Comparison of ENCODE assay signal across 10 cellular contexts in the genomic region with DNA sequence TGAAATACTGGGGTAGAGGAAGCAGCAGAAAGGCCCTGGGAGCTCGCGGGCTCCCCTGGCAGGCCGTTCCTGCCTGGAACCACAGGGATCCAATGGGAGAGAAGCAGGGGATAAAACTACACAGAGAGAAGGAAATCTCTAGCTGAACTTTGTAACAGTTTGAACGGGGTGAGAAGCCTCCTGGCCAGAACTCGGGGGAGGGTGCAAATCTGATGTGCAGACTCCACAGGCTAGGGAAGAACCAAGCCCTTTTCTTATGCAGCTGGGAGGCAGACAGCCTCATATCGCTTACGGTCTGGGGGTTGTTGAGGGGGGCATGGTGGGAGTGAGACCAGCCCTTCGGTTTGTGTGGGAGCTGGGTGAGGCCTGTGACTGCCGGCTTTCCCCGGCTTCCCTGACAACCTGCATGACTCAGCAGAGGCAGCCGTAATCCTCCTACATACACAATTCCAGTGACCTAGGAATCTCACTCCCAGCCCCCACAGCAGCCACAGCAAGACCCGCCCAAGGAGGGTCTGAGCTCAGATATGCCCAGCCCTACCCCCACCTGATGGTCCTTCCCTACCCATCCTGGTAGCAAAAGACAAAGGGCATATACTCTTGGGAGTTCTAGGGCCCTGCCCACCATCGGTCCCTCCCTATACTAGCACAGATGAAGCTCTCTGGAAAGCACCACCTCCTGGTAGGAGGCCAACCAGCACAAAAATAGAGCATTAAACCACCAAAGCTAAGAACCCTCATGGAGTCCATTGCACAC.
DNase-seq lines count a peak whose midpoint lies in the region; ATAC-seq, FAIRE-seq and TF ChIP-seq lines count a peak whose summit lies in the region.
"Had no signal": no experiment of that assay in that cellular context is flagged by ENCODE, and none has a peak within 500 bp of the region (broad histone marks: within the 10 kb centered on the region; RNA-seq: fewer than 3 reads in every experiment).

No MANE protein-coding gene starts in this region.

- peak overlapping the region; percentile 94 for H3K27ac Mint-ChIP-seq in mesothelial cell of epicardium
- no peak overlapping the region for H3K27ac Mint-ChIP-seq in CD4-positive, alpha-beta memory T cell

- no peaks in the 10 kb centered on the region for H3K36me3 Mint-ChIP-seq in mesothelial cell of epicardium
- no peaks in the 10 kb centered on the region for H3K36me3 Mint-ChIP-seq in CD4-positive, alpha-beta memory T cell

- intact Hi-C loops in esophagus muscularis mucosa (cut with DNase I): no loop called here
- intact Hi-C loops in CD4-positive, alpha-beta memory T cell (cut with micrococcal nuclease): no loop called here

- peak overlapping the region; percentile 6 for H3K9ac ChIP-seq in NT2/D1 (ENCODE audit: insufficient read length, low read depth)

- peaks cover 23% of the 10 kb centered on the region for H3K4me1 Mint-ChIP-seq in mesothelial cell of epicardium
- H3K4me1 Mint-ChIP-seq in CD4-positive, alpha-beta memory T cell: no peaks in the 10 kb centered on the region

- CTCF ChIA-PET in CD4-positive, alpha-beta memory T cell (lab: Charles Lee; ENCODE audit: partially characterized antibody): no interaction called here

- TF ChIP-seq POLR2A in esophagus muscularis mucosa (IDR thresholded peaks at IDR 0.05; ENCODE audit: low read depth): no peak
- TF ChIP-seq POLR2A in GM18505 (IDR thresholded peaks at IDR 0.05; ENCODE audit: borderline replicate concordance, extremely low read depth, insufficient read depth, insufficient read length): no peak

- H3K9me3 Mint-ChIP-seq in mesothelial cell of epicardium: peaks cover 23% of the 10 kb centered on the region
- H3K9me3 Mint-ChIP-seq in CD4-positive, alpha-beta memory T cell: peaks cover 0 to 4% (median 0%) of the 10 kb centered on the region in 8 donors

- peaks cover 5% of the 10 kb centered on the region; the same call in 1 of the 2 replicates for H3K9me3 ChIP-seq in NT2/D1 (ENCODE audit: insufficient read depth, low read length)
- no peaks in the 10 kb centered on the region for H3K9me3 ChIP-seq in esophagus muscularis mucosa
- no peaks in the 10 kb centered on the region for H3K9me3 ChIP-seq in CD4-positive, alpha-beta memory T cell (ENCODE audit: control insufficient read depth in 1 of 2, low read length in 2 of 2)

- ATAC-seq in GM18505 (IDR thresholded peaks at IDR 0.05; ENCODE audit: unreplicated experiment): no peak

- DNase-seq in NT2/D1 (ENCODE audit: low read depth, low spot score): peak; percentile 88
- DNase-seq in esophagus muscularis mucosa (ENCODE audit: extremely low spot score): no peak
- DNase-seq in mesothelial cell of epicardium (ENCODE audit: low spot score in 2 of 2, unreplicated experiment in 2 of 2): peak in 1 of 2 experiments; percentile 48
- peak; percentile 31 for DNase-seq in urothelium cell line (ENCODE audit: low spot score)
- DNase-seq in CD4-positive, alpha-beta memory T cell: no peak
- DNase-seq in activated naive CD4-positive, alpha-beta T cell treated with anti-CD3 and anti-CD28 coated beads, Interleukin-2, amount 50 U/mL, for 16 hours: no peak
- DNase-seq: cortex of kidney, KBM-7 had no signal

- H3K27me3 ChIP-seq in NT2/D1 (ENCODE audit: insufficient read depth, insufficient read length) (no peaks in the 10 kb centered on the region), esophagus muscularis mucosa (no peaks in the 10 kb centered on the region)
- H3K27me3 ChIP-seq in CD4-positive, alpha-beta memory T cell (ENCODE audit: insufficient read depth, low read length): no peaks in the 10 kb centered on the region

- TF ChIP-seq CTCF in esophagus muscularis mucosa (IDR thresholded peaks at IDR 0.05) (no peak), mesothelial cell of epicardium (IDR thresholded peaks at IDR 0.05; ENCODE audit: unreplicated experiment) (no peak)

- no peak for FAIRE-seq in urothelium cell line (lab: Jason Lieb, UNC)

- H3K36me3 ChIP-seq in NT2/D1 (ENCODE audit: insufficient read depth, insufficient read length, low read length) (no peaks in the 10 kb centered on the region), esophagus muscularis mucosa (peaks cover 0 to 4% (median 0%) of the 10 kb centered on the region in 4 donors)
- no peaks in the 10 kb centered on the region for H3K36me3 ChIP-seq in CD4-positive, alpha-beta memory T cell (ENCODE audit: insufficient read depth, low read length)

- POLR2A ChIA-PET in CD4-positive, alpha-beta memory T cell (lab: Charles Lee; ENCODE audit: partially characterized antibody): no interaction called here

- H3K4me3 Mint-ChIP-seq in mesothelial cell of epicardium: peak overlapping the region; percentile 26
- H3K4me3 Mint-ChIP-seq in CD4-positive, alpha-beta memory T cell: no peak overlapping the region

- TF ChIP-seq EP300 in esophagus muscularis mucosa (IDR thresholded peaks at IDR 0.05): no peak

- peak overlapping the region; percentile 30 to 70 (median 50) for H3K27ac ChIP-seq in esophagus muscularis mucosa (replicated peaks in 1 of 4)
- H3K27ac ChIP-seq in CD4-positive, alpha-beta memory T cell (ENCODE audit: low read depth, low read length): no peak overlapping the region

- peak overlapping the region; percentile 0 for H3K4me3 ChIP-seq in NT2/D1 (ENCODE audit: insufficient read length, low read depth)
- H3K4me3 ChIP-seq in esophagus muscularis mucosa: no peak overlapping the region
- no peak overlapping the region for H3K4me3 ChIP-seq in CD4-positive, alpha-beta memory T cell (ENCODE audit: low read length in 2 of 2)
- H3K4me3 ChIP-seq: lung had no signal

- H3K4me1 ChIP-seq in NT2/D1 (ENCODE audit: insufficient read depth, insufficient read length) (no peaks in the 10 kb centered on the region), esophagus muscularis mucosa (peaks cover 7 to 22% (median 17%) of the 10 kb centered on the region in 4 donors)
- H3K4me1 ChIP-seq in CD4-positive, alpha-beta memory T cell (ENCODE audit: insufficient read depth, low read length): no peaks in the 10 kb centered on the region

- H3K27me3 Mint-ChIP-seq in mesothelial cell of epicardium (ENCODE audit: low read depth): no peaks in the 10 kb centered on the region
- peaks cover 3 to 8% of the 10 kb centered on the region in 2 donors for H3K27me3 Mint-ChIP-seq in CD4-positive, alpha-beta memory T cell

- WGBS in esophagus muscularis mucosa: 72% methylated on average over 8 of the region's 13 CpGs

Comparison
In these comparisons a context has a peak if more than half of its experiments do, and no peak if none do; other contexts are left out.
1. DNase-seq: peak in NT2/D1 (single experiment) and urothelium cell line (single experiment); none in esophagus muscularis mucosa (single experiment), CD4-positive, alpha-beta memory T cell (0 of 5) and activated naive CD4-positive, alpha-beta T cell treated with anti-CD3 and anti-CD28 coated beads, Interleukin-2, amount 50 U/mL, for 16 hours (single experiment).